ENCODE assay signal across 1 cellular context in genomic region chr16:87824016-87824990, GRCh38.
TF ChIP-seq lines count a peak whose summit lies in the region.

No MANE protein-coding gene starts in this region.

TF ChIP-seq in HepG2, 621 proteins besides CTCF, POLR2A, EP300 and RAD21:
- TF ChIP-seq FLYWCH1 (CRISPR knock-in tag; IDR thresholded peaks at IDR 0.05): no peak
- TF ChIP-seq ZBTB46 (CRISPR knock-in tag; IDR thresholded peaks at IDR 0.05; ENCODE audit: borderline replicate concordance): no peak
- no peak for TF ChIP-seq POGZ (CRISPR knock-in tag; IDR thresholded peaks at IDR 0.05)
- TF ChIP-seq ZNF460 (CRISPR knock-in tag; IDR thresholded peaks at IDR 0.05; ENCODE audit: borderline replicate concordance): no peak
- no peak for TF ChIP-seq TRIM22 (IDR thresholded peaks at IDR 0.05)
- no peak for TF ChIP-seq PRDM15 (CRISPR knock-in tag; IDR thresholded peaks at IDR 0.05)
- no peak for TF ChIP-seq ZNF296 (CRISPR knock-in tag; conservative IDR thresholded peaks at IDR 0.05)
- TF ChIP-seq DNMT1 (CRISPR knock-in tag; IDR thresholded peaks at IDR 0.05): no peak
- TF ChIP-seq ZNF235 (CRISPR knock-in tag; IDR thresholded peaks at IDR 0.05; ENCODE audit: borderline replicate concordance): no peak
- TF ChIP-seq HNRNPL (IDR thresholded peaks at IDR 0.05; ENCODE audit: low read depth, low read length): no peak
- no peak for TF ChIP-seq TERF1 (CRISPR knock-in tag; IDR thresholded peaks at IDR 0.05)
TF ChIP-seq in HepG2: peak in this region for 0.
